1 cellular context compared by ENCODE assay signal in genomic region chr11:66852466-66853241, GRCh38.
TF ChIP-seq lines count a peak whose summit lies in the region.

No MANE protein-coding gene starts in this region.

TF ChIP-seq in HepG2, 621 proteins besides CTCF, POLR2A, EP300 and RAD21:
- TF ChIP-seq SNAPC4 (CRISPR knock-in tag; IDR thresholded peaks at IDR 0.05) (no peak), AGO2 (optimal IDR thresholded peaks at IDR 0.05; ENCODE audit: low read depth, low read length) (peak; percentile 77), ZNF891 (CRISPR knock-in tag; IDR thresholded peaks at IDR 0.05) (no peak), HNRNPL (IDR thresholded peaks at IDR 0.05; ENCODE audit: low read depth, low read length) (0 out of 2 replicates have a peak, but pooled peaks have one; percentile 41)
